In genomic region chr12:127277882-127278281, GRCh38 we compare ENCODE assay signal across 19 cellular contexts.
DNase-seq lines count a peak whose midpoint lies in the region; ATAC-seq and TF ChIP-seq lines count a peak whose summit lies in the region.
"Had no signal": no experiment of that assay in that cellular context is flagged by ENCODE, and none has a peak within 500 bp of the region (broad histone marks: within the 10 kb centered on the region; RNA-seq: fewer than 3 reads in every experiment).

No MANE protein-coding gene starts in this region.

- no peak for TF ChIP-seq CTCF in thyroid gland (IDR thresholded peaks at IDR 0.05)

- no peaks in the 10 kb centered on the region for H3K4me1 ChIP-seq in thyroid gland
- H3K4me1 ChIP-seq: gastrocnemius medialis had no signal

- no peaks in the 10 kb centered on the region for H3K9me3 Mint-ChIP-seq in activated T-helper 17 cell treated with anti-CD3 and anti-CD28 coated beads, Interleukin-2, amount 50 U/mL, for 72 hours

- H3K36me3 ChIP-seq in thyroid gland, result no peaks in the 10 kb centered on the region
- H3K36me3 ChIP-seq: gastrocnemius medialis had no signal

- H3K27ac Mint-ChIP-seq in activated T-helper 17 cell treated with anti-CD3 and anti-CD28 coated beads, Interleukin-2, amount 50 U/mL, for 72 hours, result no peak overlapping the region
- H3K27ac Mint-ChIP-seq: GM23338 had no signal

- H3K4me3 ChIP-seq in thyroid gland (replicated peaks in 1 of 3), result no peak overlapping the region
- H3K4me3 ChIP-seq: coronary artery, gastrocnemius medialis, GM23338 had no signal

- peaks cover 7% of the 10 kb centered on the region for H3K4me1 Mint-ChIP-seq in activated T-helper 17 cell treated with anti-CD3 and anti-CD28 coated beads, Interleukin-2, amount 50 U/mL, for 72 hours
- H3K4me1 Mint-ChIP-seq: GM23338 had no signal

- no peaks in the 10 kb centered on the region for H3K27me3 ChIP-seq in thyroid gland

- WGBS in thyroid gland, 2 donors, result 72 to 75% methylated on average over 7 of the region's 7 CpGs

- H3K4me3 Mint-ChIP-seq in activated T-helper 17 cell treated with anti-CD3 and anti-CD28 coated beads, Interleukin-2, amount 50 U/mL, for 72 hours, result no peak overlapping the region
- H3K4me3 Mint-ChIP-seq: GM23338 had no signal

- no peak for TF ChIP-seq POLR2A in thyroid gland (IDR thresholded peaks at IDR 0.05)

- H3K27ac ChIP-seq in thyroid gland, result no peak overlapping the region
- H3K27ac ChIP-seq: coronary artery, epithelial cell of prostate, gastrocnemius medialis had no signal

- no peaks in the 10 kb centered on the region for H3K9me3 ChIP-seq in thyroid gland
- H3K9me3 ChIP-seq: gastrocnemius medialis had no signal

- intact Hi-C loops in thyroid gland (cut with DNase I), result no loop called here

- H3K27me3 Mint-ChIP-seq in activated T-helper 17 cell treated with anti-CD3 and anti-CD28 coated beads, Interleukin-2, amount 50 U/mL, for 72 hours, result peaks cover 13% of the 10 kb centered on the region

- DNase-seq in NCI-H446 (lab: John Stamatoyannopoulos, UW) (no peak), thyroid gland (no peak)
- no peak for DNase-seq in NK-92 treated with Interleukin-12 subunit alpha and Interleukin-12 subunit beta, amount 100 ng/mL, for 24 hours (lab: John Stamatoyannopoulos, UW)
- DNase-seq: activated naive CD4-positive, alpha-beta T cell; EL; gastrocnemius medialis; NCI-H1417 treated with DMSO at 0.1 percent for 48 hours; NCI-H2227 treated with DMSO at 0.1 percent for 48 hours; stimulated activated CD4-positive, alpha-beta T cell treated with anti-CD3 and anti-CD28 coated beads, Interleukin-2, amount 100 ng/mL, for 24 hours had no signal

- H3K36me3 Mint-ChIP-seq in activated T-helper 17 cell treated with anti-CD3 and anti-CD28 coated beads, Interleukin-2, amount 50 U/mL, for 72 hours (ENCODE audit: low read depth), result no peaks in the 10 kb centered on the region

- ATAC-seq in GM18858 (IDR thresholded peaks at IDR 0.05; ENCODE audit: unreplicated experiment), result peak; percentile 67
- ATAC-seq in GM21423 (IDR thresholded peaks at IDR 0.05; ENCODE audit: unreplicated experiment), result peak; percentile 73
- ATAC-seq in HG03108 (IDR thresholded peaks at IDR 0.05; ENCODE audit: unreplicated experiment), result peak; percentile 78
- ATAC-seq in activated T-helper 17 cell treated with anti-CD3 and anti-CD28 coated beads, Interleukin-2, amount 50 U/mL, for 72 hours (replicated peaks), result peak; percentile 47
- ATAC-seq in GM21367 (IDR thresholded peaks at IDR 0.05; ENCODE audit: unreplicated experiment), result no peak
- ATAC-seq: activated CD4-positive, CD25-positive, alpha-beta regulatory T cell treated with anti-CD3 and anti-CD28 coated beads, Interleukin-2, amount 50 U/mL, for 24 hours; gastrocnemius medialis; GM23338; sciatic nerve had no signal
